26 cellular contexts compared by ENCODE assay signal in genomic region chr3:184423567-184423966, GRCh38. TPM values are rescaled to one million over a fixed set of nuclear protein-coding genes. Genes with fewer than 3 reads are reported as not detected.
"Had no signal": no experiment of that assay in that cellular context is flagged by ENCODE, and none has a peak within 500 bp of the region (broad histone marks: within the 10 kb centered on the region; RNA-seq: fewer than 3 reads in every experiment).

No MANE protein-coding gene starts in this region.

- H3K4me1 Mint-ChIP-seq: activated CD4-positive, alpha-beta T cell treated with anti-CD3 and anti-CD28 coated beads, Interleukin-2, amount 10 ng/mL, durations not matched to agents 24 days and 14 days; activated naive CD8-positive, alpha-beta T cell treated with anti-CD3 and anti-CD28 coated beads, Interleukin-2, amount 50 U/mL, for 24 hours; mesothelial cell of epicardium; natural killer cell had no signal

- H3K4me1 ChIP-seq: heart left ventricle, psoas muscle, right atrium auricular region, spleen, thyroid gland, upper lobe of right lung had no signal

- H3K27ac ChIP-seq: heart left ventricle, psoas muscle, right atrium auricular region, spleen, thyroid gland, upper lobe of right lung, VCaP had no signal

- H3K27ac Mint-ChIP-seq: activated CD4-positive, alpha-beta T cell treated with anti-CD3 and anti-CD28 coated beads, Interleukin-2, amount 10 ng/mL, durations not matched to agents 24 days and 14 days; activated CD8-positive, alpha-beta T cell treated with anti-CD3 and anti-CD28 coated beads, Interleukin-2, amount 10 ng/mL, durations not matched to agents 7 days and 5 days; activated naive CD8-positive, alpha-beta T cell treated with anti-CD3 and anti-CD28 coated beads, Interleukin-2, amount 50 U/mL, for 24 hours; activated T-helper 1 cell treated with anti-CD3 and anti-CD28 coated beads, Interleukin-12 subunit alpha, Interleukin-12 subunit beta, Interleukin-2, Interleukin-4 antibody, amounts not matched to agents 30 ng/mL and 10 ng/mL and 1 ng/mL, durations not matched to agents 14 hours and 24 hours and 36 hours; brain; mesothelial cell of epicardium; natural killer cell had no signal

- H3K27me3 ChIP-seq: heart left ventricle, right atrium auricular region, thyroid gland, upper lobe of right lung had no signal

- H3K36me3 Mint-ChIP-seq: brain, mesothelial cell of epicardium, natural killer cell had no signal

- ATAC-seq: activated CD4-positive, CD25-positive, alpha-beta regulatory T cell treated with anti-CD3 and anti-CD28 coated beads, Interleukin-2, amount 50 U/mL, for 24 hours; activated CD8-positive, alpha-beta T cell treated with anti-CD3 and anti-CD28 coated beads, Interleukin-2, amount 10 ng/mL, durations not matched to agents 7 days and 5 days; activated naive CD8-positive, alpha-beta T cell treated with anti-CD3 and anti-CD28 coated beads, Interleukin-2, amount 50 U/mL, for 24 hours; heart left ventricle; natural killer cell; psoas muscle; upper lobe of right lung had no signal

- H3K4me3 ChIP-seq: heart left ventricle, lung, psoas muscle, right atrium auricular region, spleen, thyroid gland, upper lobe of right lung had no signal

- H3K36me3 ChIP-seq: heart left ventricle, right atrium auricular region, spleen, thyroid gland, upper lobe of right lung had no signal

- H3K9me3 ChIP-seq: psoas muscle, spleen, thyroid gland, upper lobe of right lung had no signal

- H3K9me3 Mint-ChIP-seq: activated CD4-positive, alpha-beta T cell treated with anti-CD3 and anti-CD28 coated beads, Interleukin-2, amount 10 ng/mL, durations not matched to agents 24 days and 14 days; activated naive CD8-positive, alpha-beta T cell treated with anti-CD3 and anti-CD28 coated beads, Interleukin-2, amount 50 U/mL, for 24 hours; activated T-helper 1 cell treated with anti-CD3 and anti-CD28 coated beads, Interleukin-12 subunit alpha, Interleukin-12 subunit beta, Interleukin-2, Interleukin-4 antibody, amounts not matched to agents 30 ng/mL and 10 ng/mL and 1 ng/mL, durations not matched to agents 14 hours and 24 hours and 36 hours; natural killer cell had no signal

- DNase-seq: activated CD4-positive, alpha-beta T cell treated with anti-CD3 and anti-CD28 coated beads, Interleukin-2, amount 10 ng/mL, durations not matched to agents 24 days and 14 days; activated CD8-positive, alpha-beta T cell treated with anti-CD3 and anti-CD28 coated beads, Interleukin-2, amount 10 ng/mL, durations not matched to agents 7 days and 5 days; activated gamma-delta T cell; activated naive CD4-positive, alpha-beta T cell treated with anti-CD3 and anti-CD28 coated beads, Interleukin-2, amount 50 U/mL, for 16 hours; activated naive CD8-positive, alpha-beta T cell treated with anti-CD3 and anti-CD28 coated beads, Interleukin-2, amount 50 U/mL, for 24 hours; aorta; caudate nucleus; effector memory CD4-positive, alpha-beta T cell; heart left ventricle; natural killer cell; psoas muscle; spleen; stimulated activated CD4-positive, alpha-beta T cell treated with anti-CD3 and anti-CD28 coated beads, Interleukin-4, amount 100 ng/mL, for 1 hour; stimulated activated naive CD4-positive, alpha-beta T cell treated with Interleukin-2 at 50 U/mL for 16 hours; thyroid gland; upper lobe of right lung had no signal

- H3K4me3 Mint-ChIP-seq: activated CD4-positive, alpha-beta T cell treated with anti-CD3 and anti-CD28 coated beads, Interleukin-2, amount 10 ng/mL, durations not matched to agents 24 days and 14 days; activated CD8-positive, alpha-beta T cell treated with anti-CD3 and anti-CD28 coated beads, Interleukin-2, amount 10 ng/mL, durations not matched to agents 7 days and 5 days; activated naive CD8-positive, alpha-beta T cell treated with anti-CD3 and anti-CD28 coated beads, Interleukin-2, amount 50 U/mL, for 24 hours; activated T-helper 1 cell treated with anti-CD3 and anti-CD28 coated beads, Interleukin-12 subunit alpha, Interleukin-12 subunit beta, Interleukin-2, Interleukin-4 antibody, amounts not matched to agents 30 ng/mL and 10 ng/mL and 1 ng/mL, durations not matched to agents 14 hours and 24 hours and 36 hours; brain; mesothelial cell of epicardium; natural killer cell had no signal

RNA-seq across cellular contexts. Expression of gene CHRD, which starts 43.7 kb away (rescaled TPM):
- total RNA-seq: activated CD4-positive, alpha-beta T cell treated with anti-CD3 and anti-CD28 coated beads, Interleukin-2, amount 10 ng/mL, durations not matched to agents 24 days and 14 days; activated CD8-positive, alpha-beta T cell treated with anti-CD3 and anti-CD28 coated beads, Interleukin-2, amount 10 ng/mL, durations not matched to agents 7 days and 5 days; activated T-helper 1 cell treated with anti-CD3 and anti-CD28 coated beads, Interleukin-12 subunit alpha, Interleukin-12 subunit beta, Interleukin-2, Interleukin-4 antibody, amounts not matched to agents 30 ng/mL and 10 ng/mL and 1 ng/mL, durations not matched to agents 14 hours and 24 hours and 36 hours; T-helper 2 cell treated with Interferon-gamma antibody and Interleukin-4, amounts not matched to agents 100 ng/mL and 5 ng/mL, for 36 hours had no signal
- polyA plus RNA-seq: keratinocyte had no signal

RNA-seq across cellular contexts. Expression of gene THPO, which starts 45.6 kb away (rescaled TPM):
- total RNA-seq: activated CD4-positive, alpha-beta T cell treated with anti-CD3 and anti-CD28 coated beads, Interleukin-2, amount 10 ng/mL, durations not matched to agents 24 days and 14 days; activated CD8-positive, alpha-beta T cell treated with anti-CD3 and anti-CD28 coated beads, Interleukin-2, amount 10 ng/mL, durations not matched to agents 7 days and 5 days; activated T-helper 1 cell treated with anti-CD3 and anti-CD28 coated beads, Interleukin-12 subunit alpha, Interleukin-12 subunit beta, Interleukin-2, Interleukin-4 antibody, amounts not matched to agents 30 ng/mL and 10 ng/mL and 1 ng/mL, durations not matched to agents 14 hours and 24 hours and 36 hours; natural killer cell; osteocyte; T-helper 2 cell treated with Interferon-gamma antibody and Interleukin-4, amounts not matched to agents 100 ng/mL and 5 ng/mL, for 36 hours had no signal
- polyA plus RNA-seq: keratinocyte had no signal
